Comparison of ENCODE assay signal across 8 cellular contexts in genomic region chr22:49767355-49768062, GRCh38.
DNase-seq lines count a peak whose midpoint lies in the region; ATAC-seq and TF ChIP-seq lines count a peak whose summit lies in the region.

No MANE protein-coding gene starts in this region.

- WGBS in psoas muscle, 3 donors = 29 to 45% (median 44%) methylated on average over 5 of the region's 5 CpGs

- no TSS peak for BruUV-seq in A673 (replicated peaks; lab: Mats Ljungman, UMichigan)

- H3K27ac ChIP-seq in A673 (ENCODE audit: low read depth, low read length, poor library complexity, severe bottlenecking) (no peak overlapping the region), psoas muscle (no peak overlapping the region)

- POLR2A ChIA-PET in A673 (lab: Charles Lee; ENCODE audit: low non-redundant PET) = interaction anchor here (0.6 kb wide), 1 partner anchor 593 kb away, joined by 3 read pairs; no protein-coding TSS in a partner anchor
- POLR2A ChIA-PET in activated CD4-positive, alpha-beta memory T cell treated with anti-CD3 and anti-CD28 coated beads, Interleukin-2, amount 10 ng/mL, durations not matched to agents 7 days and 5 days (lab: Charles Lee) = interaction anchor here (0.6 to 1.9 kb wide), 9 partner anchors 59 to 338 kb away, joined by 3 to 7 read pairs (median 4); partner anchors contain the start of genes ALG12 and CRELD2

- H3K36me3 Mint-ChIP-seq in activated CD4-positive, alpha-beta memory T cell treated with anti-CD3 and anti-CD28 coated beads, Interleukin-2, amount 10 ng/mL, durations not matched to agents 7 days and 5 days (ENCODE audit: low read depth) = peaks cover 4% of the 10 kb centered on the region

- peak; percentile 18 to 63 (median 25) for ATAC-seq in psoas muscle
- no peak for ATAC-seq in GM19395 (IDR thresholded peaks at IDR 0.05; ENCODE audit: unreplicated experiment)

- TF ChIP-seq CTCF in A673 (conservative IDR thresholded peaks at IDR 0.05; ENCODE audit: low read depth, low read length) (peak; percentile 87), fibroblast of villous mesenchyme (IDR thresholded peaks at IDR 0.05; ENCODE audit: insufficient read depth, low read depth, low read length) (peak; percentile 82), psoas muscle (IDR thresholded peaks at IDR 0.05) (peak; percentile 68)

- in situ Hi-C loops in G401 (cut with HindIII; ENCODE audit: low sequenced_read_pairs) = no loop called here

- H3K27me3 ChIP-seq in A673 (replicated peaks; ENCODE audit: insufficient read depth, low read depth, low read length, poor library complexity) (no peaks in the 10 kb centered on the region), psoas muscle (ENCODE audit: insufficient read depth in 3 of 3, low read length in 2 of 3) (no peaks in the 10 kb centered on the region)

- no peak overlapping the region for H3K4me3 Mint-ChIP-seq in activated CD4-positive, alpha-beta memory T cell treated with anti-CD3 and anti-CD28 coated beads, Interleukin-2, amount 10 ng/mL, durations not matched to agents 7 days and 5 days

- H3K9me3 ChIP-seq in A673 (ENCODE audit: low read depth, low read length, poor library complexity, severe bottlenecking) (peaks cover 9% of the 10 kb centered on the region), psoas muscle (peaks cover 9% of the 10 kb centered on the region)

- peaks cover 6% of the 10 kb centered on the region for H3K4me1 Mint-ChIP-seq in activated CD4-positive, alpha-beta memory T cell treated with anti-CD3 and anti-CD28 coated beads, Interleukin-2, amount 10 ng/mL, durations not matched to agents 7 days and 5 days

- H3K27ac Mint-ChIP-seq in activated CD4-positive, alpha-beta memory T cell treated with anti-CD3 and anti-CD28 coated beads, Interleukin-2, amount 10 ng/mL, durations not matched to agents 7 days and 5 days = no peak overlapping the region

- H3K4me1 ChIP-seq in A673 (ENCODE audit: insufficient read depth, low read length, poor library complexity, severe bottlenecking) = peaks cover 6% of the 10 kb centered on the region
- H3K4me1 ChIP-seq in psoas muscle = peaks cover 10% of the 10 kb centered on the region

- H3K9me3 Mint-ChIP-seq in activated CD4-positive, alpha-beta memory T cell treated with anti-CD3 and anti-CD28 coated beads, Interleukin-2, amount 10 ng/mL, durations not matched to agents 7 days and 5 days = peaks cover 4% of the 10 kb centered on the region

- intact Hi-C loops in A673 (cut with micrococcal nuclease; ENCODE audit: unreplicated experiment) = loop anchor here (1.0 to 5.0 kb wide), 2 partner anchors 150 to 263 kb away; partner anchors contain the start of genes ALG12 and CRELD2
- intact Hi-C loops in psoas muscle (cut with DNase I) = loop anchor here (1.0 to 10.0 kb wide), 5 partner anchors 155 to 440 kb away; no protein-coding TSS in a partner anchor

- no peaks in the 10 kb centered on the region for H3K27me3 Mint-ChIP-seq in activated CD4-positive, alpha-beta memory T cell treated with anti-CD3 and anti-CD28 coated beads, Interleukin-2, amount 10 ng/mL, durations not matched to agents 7 days and 5 days

- CTCF ChIA-PET in A673 (lab: Charles Lee) = interaction anchor here (0.7 to 1.2 kb wide), 2 partner anchors 14 to 263 kb away, joined by 4 to 13 read pairs; no protein-coding TSS in a partner anchor
- CTCF ChIA-PET in activated CD4-positive, alpha-beta memory T cell treated with anti-CD3 and anti-CD28 coated beads, Interleukin-2, amount 10 ng/mL, durations not matched to agents 7 days and 5 days (lab: Charles Lee) = interaction anchor here (0.6 to 3.6 kb wide), 22 partner anchors 9 to 381 kb away, joined by 3 to 39 read pairs (median 3); no protein-coding TSS in a partner anchor

- DNase-seq in A673 (ENCODE audit: low spot score) (peak; percentile 78), G401 (ENCODE audit: low spot score) (peak; percentile 80), NCI-H1694 treated with DMSO at 0.1 percent for 48 hours (lab: John Stamatoyannopoulos, UW) (peak; percentile 80), fibroblast of villous mesenchyme (ENCODE audit: low read depth) (peak; percentile 62), psoas muscle (peak; percentile 14 to 52), nucleus accumbens (lab: John Stamatoyannopoulos, UW) (no peak)
- DNase-seq in activated CD4-positive, alpha-beta memory T cell treated with anti-CD3 and anti-CD28 coated beads, Interleukin-2, amount 10 ng/mL, durations not matched to agents 7 days and 5 days = peak; percentile 44

- H3K36me3 ChIP-seq in A673 (ENCODE audit: insufficient read depth, low read length, poor library complexity, severe bottlenecking) = peaks cover 1% of the 10 kb centered on the region
- peaks cover 0 to 8% of the 10 kb centered on the region in 2 donors for H3K36me3 ChIP-seq in psoas muscle (ENCODE audit: insufficient read depth in 1 of 2, low read depth in 1 of 2)

- H3K4me3 ChIP-seq in A673 (ENCODE audit: low read depth, low read length, poor library complexity, severe bottlenecking) (no peak overlapping the region), fibroblast of villous mesenchyme (ENCODE audit: low read depth, low read length) (no peak overlapping the region), psoas muscle (no peak overlapping the region)

Comparison
In these comparisons a context has a peak if more than half of its experiments do, and no peak if none do; other contexts are left out.
1. DNase-seq: peak in A673 (single experiment), G401 (single experiment), NCI-H1694 treated with DMSO at 0.1 percent for 48 hours (single experiment), activated CD4-positive, alpha-beta memory T cell treated with anti-CD3 and anti-CD28 coated beads, Interleukin-2, amount 10 ng/mL, durations not matched to agents 7 days and 5 days (single experiment), fibroblast of villous mesenchyme (single experiment) and psoas muscle (2 of 2); none in nucleus accumbens (0 of 56).
2. Peak in every context shown above with its lines, with median percentiles within 50 percentile points of each other: CTCF ChIP-seq.